15 cellular contexts compared by ENCODE assay signal in the genomic region with DNA sequence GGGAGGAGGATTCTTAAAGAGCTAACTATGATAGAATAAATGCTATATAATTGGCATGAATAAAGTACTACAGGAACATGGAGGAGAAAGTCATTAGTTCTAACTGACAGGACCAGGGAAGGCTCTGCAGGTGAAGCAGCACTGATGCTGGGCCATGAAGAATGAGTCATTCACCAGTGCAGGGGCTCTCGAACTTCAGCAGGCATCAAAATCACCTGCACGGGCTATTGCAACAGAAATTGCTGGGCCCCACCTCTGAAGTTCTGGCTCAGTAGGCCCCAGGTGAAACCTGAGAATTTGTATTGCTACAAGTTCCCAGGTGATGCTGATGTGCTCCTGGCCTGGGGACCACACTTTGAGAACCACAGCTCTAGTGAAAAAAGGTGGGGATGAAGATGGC. TPM values are rescaled to one million over a fixed set of nuclear protein-coding genes. Genes with fewer than 3 reads are reported as not detected.
"Had no signal": no experiment of that assay in that cellular context is flagged by ENCODE, and none has a peak within 500 bp of the region (broad histone marks: within the 10 kb centered on the region; RNA-seq: fewer than 3 reads in every experiment).

No MANE protein-coding gene starts in this region.

- H3K27ac Mint-ChIP-seq: activated CD4-positive, alpha-beta memory T cell treated with anti-CD3 and anti-CD28 coated beads for 36 hours; activated naive CD4-positive, alpha-beta T cell treated with anti-CD3 and anti-CD28 coated beads for 36 hours; activated naive CD8-positive, alpha-beta T cell treated with anti-CD3 and anti-CD28 coated beads, Interleukin-2, amount 10 ng/mL, durations not matched to agents 7 days and 5 days; activated T-cell treated with anti-CD3 and anti-CD28 coated beads, Interleukin-2, amount 50 U/mL, for 72 hours; naive thymus-derived CD4-positive, alpha-beta T cell; neural progenitor cell; type B pancreatic cell had no signal

- H3K27me3 Mint-ChIP-seq: type B pancreatic cell had no signal

- H3K9me3 Mint-ChIP-seq: activated CD4-positive, alpha-beta memory T cell treated with anti-CD3 and anti-CD28 coated beads for 36 hours; activated naive CD4-positive, alpha-beta T cell treated with anti-CD3 and anti-CD28 coated beads for 36 hours; activated naive CD8-positive, alpha-beta T cell treated with anti-CD3 and anti-CD28 coated beads, Interleukin-2, amount 10 ng/mL, durations not matched to agents 7 days and 5 days; activated T-cell treated with anti-CD3 and anti-CD28 coated beads, Interleukin-2, amount 50 U/mL, for 72 hours; naive thymus-derived CD4-positive, alpha-beta T cell; neural progenitor cell; type B pancreatic cell had no signal

- H3K4me3 Mint-ChIP-seq: activated CD4-positive, alpha-beta memory T cell treated with anti-CD3 and anti-CD28 coated beads for 36 hours; activated naive CD4-positive, alpha-beta T cell treated with anti-CD3 and anti-CD28 coated beads for 36 hours; activated naive CD8-positive, alpha-beta T cell treated with anti-CD3 and anti-CD28 coated beads, Interleukin-2, amount 10 ng/mL, durations not matched to agents 7 days and 5 days; activated T-cell treated with anti-CD3 and anti-CD28 coated beads, Interleukin-2, amount 50 U/mL, for 72 hours; naive thymus-derived CD4-positive, alpha-beta T cell; neural progenitor cell; type B pancreatic cell had no signal

- H3K36me3 Mint-ChIP-seq: activated CD4-positive, alpha-beta memory T cell treated with anti-CD3 and anti-CD28 coated beads for 36 hours; activated naive CD8-positive, alpha-beta T cell treated with anti-CD3 and anti-CD28 coated beads, Interleukin-2, amount 10 ng/mL, durations not matched to agents 7 days and 5 days; naive thymus-derived CD4-positive, alpha-beta T cell; neural progenitor cell; type B pancreatic cell had no signal

- H3K4me1 Mint-ChIP-seq: activated naive CD8-positive, alpha-beta T cell treated with anti-CD3 and anti-CD28 coated beads, Interleukin-2, amount 10 ng/mL, durations not matched to agents 7 days and 5 days; naive thymus-derived CD4-positive, alpha-beta T cell had no signal

- DNase-seq: activated CD4-positive, alpha-beta memory T cell treated with anti-CD3 and anti-CD28 coated beads for 36 hours; activated CD4-positive, alpha-beta T cell treated with anti-CD3 and anti-CD28 coated beads for 48 hours; activated effector memory CD4-positive, alpha-beta T cell treated with Interleukin-2 at 50 U/mL for 16 hours; activated naive CD4-positive, alpha-beta T cell treated with anti-CD3 and anti-CD28 coated beads for 36 hours; activated naive CD8-positive, alpha-beta T cell treated with anti-CD3 and anti-CD28 coated beads, Interleukin-2, amount 10 ng/mL, durations not matched to agents 7 days and 5 days; activated T-cell treated with anti-CD3 and anti-CD28 coated beads, Interleukin-2, amount 50 U/mL, for 72 hours; amniotic stem cell; colonic mucosa; heart left ventricle; naive thymus-derived CD4-positive, alpha-beta T cell; spleen; stimulated activated CD4-positive, alpha-beta T cell treated with anti-CD3 and anti-CD28 coated beads, Interleukin-4, amount 100 ng/mL, for 1 hour; stimulated activated naive CD4-positive, alpha-beta T cell treated with Interleukin-2 at 50 U/mL for 16 hours had no signal

RNA-seq across cellular contexts. Expression of a gene that starts 33.7 kb away (rescaled TPM):
- total RNA-seq: activated CD4-positive, alpha-beta memory T cell treated with anti-CD3 and anti-CD28 coated beads for 36 hours; activated naive CD4-positive, alpha-beta T cell treated with anti-CD3 and anti-CD28 coated beads for 36 hours; activated naive CD8-positive, alpha-beta T cell treated with anti-CD3 and anti-CD28 coated beads, Interleukin-2, amount 10 ng/mL, durations not matched to agents 7 days and 5 days; naive thymus-derived CD4-positive, alpha-beta T cell had no signal
